ENCODE assay signal across 6 cellular contexts in genomic region chr7:72980382-72980781, GRCh38. TPM values are rescaled to one million over a fixed set of nuclear protein-coding genes. Genes with fewer than 3 reads are reported as not detected.
"Had no signal": no experiment of that assay in that cellular context is flagged by ENCODE, and none has a peak within 500 bp of the region (broad histone marks: within the 10 kb centered on the region; RNA-seq: fewer than 3 reads in every experiment).

No MANE protein-coding gene starts in this region.

RNA-seq across cellular contexts. Expression of gene TRIM74, which starts 11.1 kb away (rescaled TPM):
- total RNA-seq: LHCN-M2, SJCRH30, SK-MEL-5 had no signal

RNA-seq across cellular contexts. Expression of gene SPDYE8, which starts 49.2 kb away (rescaled TPM):
- total RNA-seq: LHCN-M2, MCF 10A, OCI-LY7, Peyer's patch, SJCRH30, SK-MEL-5 had no signal
